ENCODE assay signal across 9 cellular contexts in genomic region chr7:30977896-30978564, GRCh38. TPM values are rescaled to one million over a fixed set of nuclear protein-coding genes. Genes with fewer than 3 reads are reported as not detected.
A peak's percentile ranks its signal among the peaks of the same experiment; 100 is the strongest.
DNase-seq lines count a peak whose midpoint lies in the region; ATAC-seq and TF ChIP-seq lines count a peak whose summit lies in the region.
"Had no signal": no experiment of that assay in that cellular context is flagged by ENCODE, and none has a peak within 500 bp of the region (broad histone marks: within the 10 kb centered on the region; RNA-seq: fewer than 3 reads in every experiment).

No MANE protein-coding gene starts in this region.

- no peak overlapping the region for H3K4me3 Mint-ChIP-seq in osteocyte (ENCODE audit: unreplicated experiment)
- H3K4me3 Mint-ChIP-seq: naive thymus-derived CD4-positive, alpha-beta T cell had no signal

- no peaks in the 10 kb centered on the region for H3K9me3 Mint-ChIP-seq in osteocyte (ENCODE audit: unreplicated experiment)
- H3K9me3 Mint-ChIP-seq: naive thymus-derived CD4-positive, alpha-beta T cell had no signal

- peaks cover 61% of the 10 kb centered on the region for H3K27me3 Mint-ChIP-seq in osteocyte (ENCODE audit: unreplicated experiment)

- peak; percentile 62 for TF ChIP-seq CTCF in osteocyte (IDR thresholded peaks at IDR 0.05)

- no peak overlapping the region for H3K27ac Mint-ChIP-seq in osteocyte (ENCODE audit: unreplicated experiment)
- H3K27ac Mint-ChIP-seq: naive thymus-derived CD4-positive, alpha-beta T cell had no signal

- ATAC-seq in HG02763 (IDR thresholded peaks at IDR 0.05; ENCODE audit: unreplicated experiment): no peak
- ATAC-seq: naive thymus-derived CD4-positive, alpha-beta T cell had no signal

- DNase-seq in NCI-H524 (lab: John Stamatoyannopoulos, UW): peak; percentile 24 to 60
- DNase-seq in NCI-H524 treated with DMSO at 0.1 percent for 48 hours (lab: John Stamatoyannopoulos, UW): no peak
- peak; percentile 24 to 78 for DNase-seq in NCI-H526 (lab: John Stamatoyannopoulos, UW)
- peak; percentile 61 for DNase-seq in dermis blood vessel endothelial cell
- DNase-seq in osteocyte (ENCODE audit: extremely low spot score, unreplicated experiment): no peak
- no peak for DNase-seq in activated T-cell treated with anti-CD3 and anti-CD28 coated beads, Interleukin-2, amount 50 U/mL, for 1 hour
- DNase-seq in hypothalamus (lab: John Stamatoyannopoulos, UW): no peak

- no peaks in the 10 kb centered on the region for H3K4me1 Mint-ChIP-seq in osteocyte (ENCODE audit: unreplicated experiment)

- H3K36me3 Mint-ChIP-seq in osteocyte (ENCODE audit: unreplicated experiment): no peaks in the 10 kb centered on the region
- H3K36me3 Mint-ChIP-seq: naive thymus-derived CD4-positive, alpha-beta T cell had no signal

RNA-seq across cellular contexts. Expression of gene GHRHR, which starts 14.3 kb away (rescaled TPM):
- total RNA-seq in dermis blood vessel endothelial cell (0.09 TPM in 1 of 2 replicates, not detected in the other), osteocyte (not detected in 2 replicates)
- total RNA-seq: naive thymus-derived CD4-positive, alpha-beta T cell had no signal

Comparison
In these comparisons a context has a peak if more than half of its experiments do, and no peak if none do; other contexts are left out.
1. DNase-seq: peak in NCI-H524 (2 of 2), NCI-H526 (2 of 2) and dermis blood vessel endothelial cell (single experiment); none in NCI-H524 treated with DMSO at 0.1 percent for 48 hours (single experiment), osteocyte (single experiment), activated T-cell treated with anti-CD3 and anti-CD28 coated beads, Interleukin-2, amount 50 U/mL, for 1 hour (single experiment) and hypothalamus (0 of 51).